ENCODE assay signal across 1 cellular context in genomic region chr4:99610605-99611172, GRCh38.
TF ChIP-seq lines count a peak whose summit lies in the region.

No MANE protein-coding gene starts in this region.

TF ChIP-seq in HepG2, 621 proteins besides CTCF, POLR2A, EP300 and RAD21:
- TF ChIP-seq CEBPB (IDR thresholded peaks at IDR 0.05; ENCODE audit: borderline replicate concordance, low read depth, low read length) = 0 out of 2 replicates have a peak, but pooled peaks have one; percentile 41
- TF ChIP-seq ZNF383 (CRISPR knock-in tag; IDR thresholded peaks at IDR 0.05; ENCODE audit: borderline replicate concordance) = no peak
